1 cellular context compared by ENCODE assay signal in the genomic region with DNA sequence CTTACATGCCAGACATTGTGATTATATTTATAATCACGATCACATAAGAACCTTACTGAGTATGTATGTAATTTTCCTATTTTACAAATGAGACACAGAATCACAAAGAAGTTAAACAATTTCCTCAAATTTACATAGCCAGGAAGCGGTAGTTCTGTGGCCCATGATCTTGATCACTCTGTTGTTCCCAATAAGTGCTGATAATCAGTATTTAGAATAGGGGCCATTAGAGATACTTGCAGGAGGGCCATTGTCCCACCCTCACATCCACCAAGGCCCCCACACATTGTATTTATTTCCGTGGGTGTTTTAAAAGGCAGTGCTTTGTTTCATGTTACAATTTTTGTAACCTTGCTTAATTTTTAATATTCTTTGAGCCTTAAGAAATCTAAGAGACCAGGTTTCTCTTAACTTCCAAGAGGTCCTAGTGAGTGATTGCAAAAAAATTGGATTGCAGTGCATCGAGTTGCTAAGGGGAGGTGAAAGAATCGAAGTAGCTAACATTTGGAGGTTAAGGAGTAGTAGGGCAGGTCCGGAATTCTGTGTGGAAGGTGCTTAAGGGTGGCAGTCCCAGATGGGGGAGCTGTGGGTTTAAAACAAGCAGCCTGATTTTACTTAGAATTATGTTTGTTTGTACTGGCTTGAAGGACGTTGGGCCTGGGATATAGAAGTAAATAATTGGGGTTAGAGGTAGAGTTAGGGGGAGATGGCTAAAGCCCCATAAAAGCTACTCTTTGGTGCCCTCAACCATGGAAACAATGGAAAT.
TF ChIP-seq lines count a peak whose summit lies in the region.

No MANE protein-coding gene starts in this region.

TF ChIP-seq in GM12878, 131 proteins besides CTCF, POLR2A, EP300 and RAD21 (continued from another document):
- TF ChIP-seq ZBED1 (IDR thresholded peaks at IDR 0.05; ENCODE audit: borderline replicate concordance) (no peak), CREM (IDR thresholded peaks at IDR 0.05; ENCODE audit: low read depth) (no peak), JUND (IDR thresholded peaks at IDR 0.05; ENCODE audit: low read depth, low read length) (no peak)
- TF ChIP-seq, protein P1, sequence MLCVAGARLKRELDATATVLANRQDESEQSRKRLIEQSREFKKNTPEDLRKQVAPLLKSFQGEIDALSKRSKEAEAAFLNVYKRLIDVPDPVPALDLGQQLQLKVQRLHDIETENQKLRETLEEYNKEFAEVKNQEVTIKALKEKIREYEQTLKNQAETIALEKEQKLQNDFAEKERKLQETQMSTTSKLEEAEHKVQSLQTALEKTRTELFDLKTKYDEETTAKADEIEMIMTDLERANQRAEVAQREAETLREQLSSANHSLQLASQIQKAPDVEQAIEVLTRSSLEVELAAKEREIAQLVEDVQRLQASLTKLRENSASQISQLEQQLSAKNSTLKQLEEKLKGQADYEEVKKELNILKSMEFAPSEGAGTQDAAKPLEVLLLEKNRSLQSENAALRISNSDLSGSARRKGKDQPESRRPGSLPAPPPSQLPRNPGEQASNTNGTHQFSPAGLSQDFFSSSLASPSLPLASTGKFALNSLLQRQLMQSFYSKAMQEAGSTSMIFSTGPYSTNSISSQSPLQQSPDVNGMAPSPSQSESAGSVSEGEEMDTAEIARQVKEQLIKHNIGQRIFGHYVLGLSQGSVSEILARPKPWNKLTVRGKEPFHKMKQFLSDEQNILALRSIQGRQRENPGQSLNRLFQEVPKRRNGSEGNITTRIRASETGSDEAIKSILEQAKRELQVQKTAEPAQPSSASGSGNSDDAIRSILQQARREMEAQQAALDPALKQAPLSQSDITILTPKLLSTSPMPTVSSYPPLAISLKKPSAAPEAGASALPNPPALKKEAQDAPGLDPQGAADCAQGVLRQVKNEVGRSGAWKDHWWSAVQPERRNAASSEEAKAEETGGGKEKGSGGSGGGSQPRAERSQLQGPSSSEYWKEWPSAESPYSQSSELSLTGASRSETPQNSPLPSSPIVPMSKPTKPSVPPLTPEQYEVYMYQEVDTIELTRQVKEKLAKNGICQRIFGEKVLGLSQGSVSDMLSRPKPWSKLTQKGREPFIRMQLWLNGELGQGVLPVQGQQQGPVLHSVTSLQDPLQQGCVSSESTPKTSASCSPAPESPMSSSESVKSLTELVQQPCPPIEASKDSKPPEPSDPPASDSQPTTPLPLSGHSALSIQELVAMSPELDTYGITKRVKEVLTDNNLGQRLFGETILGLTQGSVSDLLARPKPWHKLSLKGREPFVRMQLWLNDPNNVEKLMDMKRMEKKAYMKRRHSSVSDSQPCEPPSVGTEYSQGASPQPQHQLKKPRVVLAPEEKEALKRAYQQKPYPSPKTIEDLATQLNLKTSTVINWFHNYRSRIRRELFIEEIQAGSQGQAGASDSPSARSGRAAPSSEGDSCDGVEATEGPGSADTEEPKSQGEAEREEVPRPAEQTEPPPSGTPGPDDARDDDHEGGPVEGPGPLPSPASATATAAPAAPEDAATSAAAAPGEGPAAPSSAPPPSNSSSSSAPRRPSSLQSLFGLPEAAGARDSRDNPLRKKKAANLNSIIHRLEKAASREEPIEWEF (IDR thresholded peaks at IDR 0.05; ENCODE audit: insufficient replicate concordance, low read depth, low read length), result no peak
